Comparison of ENCODE assay signal across 10 cellular contexts in the genomic region with DNA sequence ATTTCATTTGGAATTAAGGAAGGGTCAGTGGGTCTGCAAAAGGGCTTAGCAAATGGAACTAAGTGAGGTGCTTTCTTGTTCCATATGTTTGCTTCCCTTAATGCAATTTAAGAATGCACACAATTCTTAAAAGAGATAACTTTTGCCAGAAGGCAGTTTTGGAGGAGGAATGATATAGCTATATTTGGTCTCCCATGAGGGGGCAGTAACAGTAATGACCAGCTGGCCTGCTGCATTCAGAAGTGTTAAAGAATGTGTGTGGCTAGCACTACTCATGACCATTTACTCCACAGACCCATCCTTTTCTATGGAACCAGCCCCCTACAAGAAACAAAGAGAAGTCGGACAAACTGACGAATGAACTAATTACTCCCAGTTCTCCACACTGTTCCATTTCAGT.
"Had no signal": no experiment of that assay in that cellular context is flagged by ENCODE, and none has a peak within 500 bp of the region (broad histone marks: within the 10 kb centered on the region; RNA-seq: fewer than 3 reads in every experiment).

No MANE protein-coding gene starts in this region.

- DNase-seq: activated CD8-positive, alpha-beta memory T cell treated with anti-CD3 and anti-CD28 coated beads, Interleukin-2, amount 50 U/mL, for 4 hours; activated CD8-positive, alpha-beta T cell treated with anti-CD3 and anti-CD28 coated beads for 36 hours; activated T-cell treated with anti-CD3 and anti-CD28 coated beads, Interleukin-2, amount 50 U/mL, for 72 hours; left ventricle myocardium superior; mesendoderm; ovary; uterus had no signal

- H3K9me3 Mint-ChIP-seq: activated CD8-positive, alpha-beta T cell treated with anti-CD3 and anti-CD28 coated beads for 36 hours had no signal

- H3K4me2 ChIP-seq: smooth muscle cell had no signal

- H3K4me1 ChIP-seq: ascending aorta, uterus had no signal

- H3K27me3 ChIP-seq: ascending aorta, gastroesophageal sphincter, ovary, uterus had no signal

- H3K4me3 ChIP-seq: ascending aorta, gastroesophageal sphincter, ovary, smooth muscle cell, uterus had no signal

- H3K36me3 ChIP-seq: ascending aorta, gastroesophageal sphincter, ovary, uterus had no signal

- H3K4me3 Mint-ChIP-seq: activated CD8-positive, alpha-beta T cell treated with anti-CD3 and anti-CD28 coated beads for 36 hours; activated T-cell treated with anti-CD3 and anti-CD28 coated beads, Interleukin-2, amount 50 U/mL, for 72 hours had no signal

- H3K27ac Mint-ChIP-seq: activated CD8-positive, alpha-beta T cell treated with anti-CD3 and anti-CD28 coated beads for 36 hours; activated T-cell treated with anti-CD3 and anti-CD28 coated beads, Interleukin-2, amount 50 U/mL, for 72 hours had no signal

- H3K27ac ChIP-seq: ascending aorta, ovary had no signal

- H3K9me3 ChIP-seq: ascending aorta, gastroesophageal sphincter, ovary, uterus had no signal
